21 cellular contexts compared by ENCODE assay signal in genomic region chr13:95123726-95124125, GRCh38.
A peak's percentile ranks its signal among the peaks of the same experiment; 100 is the strongest.
DNase-seq lines count a peak whose midpoint lies in the region; ATAC-seq and TF ChIP-seq lines count a peak whose summit lies in the region.
"Had no signal": no experiment of that assay in that cellular context is flagged by ENCODE, and none has a peak within 500 bp of the region (broad histone marks: within the 10 kb centered on the region; RNA-seq: fewer than 3 reads in every experiment).

No MANE protein-coding gene starts in this region.

- no peak overlapping the region for H3K4me2 ChIP-seq in hepatocyte
- H3K4me2 ChIP-seq: BLaER1, SK-N-SH had no signal

- TF ChIP-seq CTCF in Caco-2 (IDR thresholded peaks at IDR 0.05; ENCODE audit: insufficient read depth in 1 of 2, low read depth in 1 of 2, low read length in 1 of 2, severe bottlenecking in 1 of 2, unreplicated experiment in 1 of 2) (no peak), hepatocyte (IDR thresholded peaks at IDR 0.05; ENCODE audit: poor library complexity) (no peak)

- H3K4me1 ChIP-seq in Caco-2 (peaks cover 49% of the 10 kb centered on the region), hepatocyte (ENCODE audit: insufficient read depth) (peaks cover 3% of the 10 kb centered on the region)

- H2AFZ ChIP-seq in hepatocyte = no peak overlapping the region

- no peaks in the 10 kb centered on the region for H3K9me3 ChIP-seq in Caco-2
- H3K9me3 ChIP-seq in hepatocyte (ENCODE audit: low read depth) = no peaks in the 10 kb centered on the region
- H3K9me3 ChIP-seq: BLaER1, SK-N-SH had no signal

- ATAC-seq in HG03175 (IDR thresholded peaks at IDR 0.05; ENCODE audit: unreplicated experiment) (no peak), GM18520 (IDR thresholded peaks at IDR 0.05; ENCODE audit: unreplicated experiment) (no peak), HG03442 (IDR thresholded peaks at IDR 0.05; ENCODE audit: unreplicated experiment) (no peak)
- ATAC-seq: CD8-positive, alpha-beta T cell had no signal

- no peaks in the 10 kb centered on the region for H3K27me3 ChIP-seq in Caco-2 (replicated peaks; ENCODE audit: control insufficient read depth, insufficient read depth, low read length)
- H3K27me3 ChIP-seq in hepatocyte = no peaks in the 10 kb centered on the region
- H3K27me3 ChIP-seq: BLaER1 had no signal

- H3K36me3 ChIP-seq in Caco-2 (ENCODE audit: control insufficient read depth, insufficient read depth, low read length) (peaks cover 5% of the 10 kb centered on the region; the same call in 1 of the 2 replicates), hepatocyte (replicated peaks; ENCODE audit: insufficient read depth, low read depth) (no peaks in the 10 kb centered on the region)

- peaks cover 47% of the 10 kb centered on the region for H3K4me1 Mint-ChIP-seq in Caco-2 (ENCODE audit: low read depth, unreplicated experiment)
- H3K4me1 Mint-ChIP-seq: H9 had no signal

- no peaks in the 10 kb centered on the region for H3K9me2 ChIP-seq in hepatocyte (replicated peaks; ENCODE audit: insufficient read depth)
- H3K9me2 ChIP-seq: SK-N-SH had no signal

- CTCF ChIA-PET in Caco-2 (lab: Charles Lee) = no interaction called here

- no TSS peak for BruUV-seq in Caco-2 (replicated peaks; lab: Mats Ljungman, UMichigan)

- H3K27ac Mint-ChIP-seq in Caco-2 (ENCODE audit: unreplicated experiment) = peak overlapping the region; percentile 78
- H3K27ac Mint-ChIP-seq: CD8-positive, alpha-beta T cell had no signal

- H4K20me1 ChIP-seq in hepatocyte (ENCODE audit: insufficient read depth, poor library complexity, severe bottlenecking) = no peaks in the 10 kb centered on the region
- H4K20me1 ChIP-seq: BLaER1 had no signal

- peak; percentile 85 to 90 for DNase-seq in Caco-2
- DNase-seq in NCI-H748 treated with DMSO at 0.1 percent for 48 hours (lab: John Stamatoyannopoulos, UW) = peak; percentile 38
- DNase-seq in hepatocyte (ENCODE audit: low spot score) = peak; percentile 52
- peak; percentile 68 for DNase-seq in mucosa of gallbladder (ENCODE audit: low spot score)
- DNase-seq in anterior cingulate cortex (lab: John Stamatoyannopoulos, UW) = no peak
- DNase-seq: CD8-positive, alpha-beta T cell; DND-41; H9; Kasumi-1; MM.1S; NCI-H1092 treated with DMSO at 0.1 percent for 48 hours; NCI-H1694; NCI-H2081 treated with DMSO at 0.1 percent for 48 hours; RPMI8226; SHP77 treated with DMSO at 0.1 percent for 48 hours; SK-N-SH had no signal

- peak overlapping the region; percentile 78 for H3K27ac ChIP-seq in hepatocyte
- H3K27ac ChIP-seq: BLaER1, HL-60 had no signal

- peaks cover 25% of the 10 kb centered on the region for H3K36me3 Mint-ChIP-seq in Caco-2 (ENCODE audit: insufficient read depth, unreplicated experiment)

- no peaks in the 10 kb centered on the region for H3K79me2 ChIP-seq in hepatocyte

- H3K27me3 Mint-ChIP-seq in Caco-2 (ENCODE audit: insufficient read depth, unreplicated experiment) = no peaks in the 10 kb centered on the region

- 82% methylated on average over 7 of the region's 7 CpGs for WGBS in hepatocyte (ENCODE audit: low lambda C conversion rate, missing lambda C conversion rate)

- no peak overlapping the region for H3K4me3 ChIP-seq in Caco-2 (ENCODE audit: low read depth, low read length)
- H3K4me3 ChIP-seq in hepatocyte = no peak overlapping the region
- H3K4me3 ChIP-seq: BLaER1 had no signal

- peak overlapping the region; percentile 41 for H3K4me3 Mint-ChIP-seq in Caco-2 (ENCODE audit: unreplicated experiment)
- H3K4me3 Mint-ChIP-seq: CD8-positive, alpha-beta T cell; H9 had no signal

- no peaks in the 10 kb centered on the region for H3K9me3 Mint-ChIP-seq in Caco-2 (ENCODE audit: unreplicated experiment)
- H3K9me3 Mint-ChIP-seq: CD8-positive, alpha-beta T cell; H9 had no signal

- intact Hi-C loops in Caco-2 (cut with micrococcal nuclease; ENCODE audit: unreplicated experiment) = loop anchor here (1.0 kb wide), 2 partner anchors 36 to 120 kb away; no protein-coding TSS in a partner anchor

- POLR2A ChIA-PET in Caco-2 (lab: Charles Lee) = no interaction called here

Comparison
In these comparisons a context has a peak if more than half of its experiments do, and no peak if none do; other contexts are left out.
1. DNase-seq: peak in Caco-2 (2 of 2), NCI-H748 treated with DMSO at 0.1 percent for 48 hours (single experiment), hepatocyte (single experiment) and mucosa of gallbladder (single experiment); none in anterior cingulate cortex (0 of 58).